19 cellular contexts compared by ENCODE assay signal in the genomic region with DNA sequence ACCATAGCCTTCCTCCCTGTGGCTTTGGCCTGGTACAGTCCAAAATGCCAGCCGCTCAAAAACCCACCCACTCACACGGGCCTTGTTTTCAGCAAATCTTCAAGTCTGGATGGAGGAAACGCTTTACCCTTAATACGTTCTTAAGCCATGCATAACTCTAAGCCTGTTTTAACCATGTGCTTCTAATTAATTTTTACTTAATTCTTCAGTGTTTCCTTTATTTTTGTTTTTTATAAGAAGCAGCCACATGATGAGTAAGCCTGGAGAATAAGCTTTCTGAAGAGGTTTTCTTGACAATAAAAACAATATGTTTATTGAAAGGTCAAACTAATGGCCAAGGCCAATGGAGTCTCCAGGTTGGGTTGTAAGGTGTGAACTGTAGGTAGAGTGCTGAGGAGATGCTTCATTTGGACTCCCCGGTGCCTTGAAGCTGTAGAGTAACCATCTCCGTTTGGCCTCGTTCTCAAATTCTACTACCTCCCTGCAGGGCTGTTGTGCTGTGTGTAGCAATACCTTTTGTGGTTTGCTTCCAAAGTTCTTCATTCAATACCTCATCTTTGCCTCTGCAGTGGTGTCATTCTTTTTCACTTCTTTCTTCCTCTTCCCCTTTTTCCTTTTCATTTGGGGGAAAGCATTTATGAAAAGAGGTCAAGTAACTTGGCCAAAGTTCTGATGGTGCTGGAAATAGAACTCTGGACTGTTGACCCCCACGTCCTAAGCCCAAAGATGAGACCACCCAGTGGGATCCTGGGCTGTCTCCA.
DNase-seq lines count a peak whose midpoint lies in the region; ATAC-seq, FAIRE-seq and TF ChIP-seq lines count a peak whose summit lies in the region.
"Had no signal": no experiment of that assay in that cellular context is flagged by ENCODE, and none has a peak within 500 bp of the region (broad histone marks: within the 10 kb centered on the region; RNA-seq: fewer than 3 reads in every experiment).

No MANE protein-coding gene starts in this region.

- H3K14ac ChIP-seq in H1 (ENCODE audit: insufficient read length), result no peak overlapping the region

- CTCF ChIA-PET in H1 (lab: Charles Lee; ENCODE audit: partially characterized antibody), result interaction anchor here (0.9 to 1.5 kb wide), 4 partner anchors 14 to 58 kb away, joined by 3 to 5 read pairs (median 3); no protein-coding TSS in a partner anchor

- no peak for DNase-seq in GM19239 (ENCODE audit: insufficient read length, low spot score)
- peak; percentile 65 to 94 for DNase-seq in NOMO-1 (lab: John Stamatoyannopoulos, UW; ENCODE audit: unreplicated experiment in 2 of 2)
- no peak for DNase-seq in H1 (ENCODE audit: low read depth in 1 of 2, low spot score in 2 of 2)
- no peak for DNase-seq in brain microvascular endothelial cell
- DNase-seq: activated CD4-positive, alpha-beta T cell treated with anti-CD3 and anti-CD28 coated beads, Interleukin-2, amount 50 U/mL, for 48 hours; activated naive CD8-positive, alpha-beta T cell treated with anti-CD3 and anti-CD28 coated beads, Interleukin-2, amount 10 ng/mL, durations not matched to agents 7 days and 5 days; activated T-cell treated with anti-CD3 and anti-CD28 coated beads, Interleukin-2, amount 50 U/mL, for 48 hours; effector CD4-positive, alpha-beta T cell; HCEC 1CT; natural killer cell; NCI-H1417; NK-92 treated with Interleukin-12 subunit alpha and Interleukin-12 subunit beta, amount 100 ng/mL, for 24 hours; testis had no signal

- no peak overlapping the region for H3K27ac ChIP-seq in H1 (ENCODE audit: low read depth, low read length)
- H3K27ac ChIP-seq in parathyroid adenoma, result peak overlapping the region; percentile 35
- H3K27ac ChIP-seq in brain microvascular endothelial cell, result no peak overlapping the region
- H3K27ac ChIP-seq: testis had no signal

- TF ChIP-seq POLR2A in H1 (IDR thresholded peaks at IDR 0.05; ENCODE audit: control extremely low read depth in 1 of 2, low read depth in 2 of 2, low read length in 2 of 2), result no peak

- POLR2A ChIA-PET in H1 (lab: Charles Lee; ENCODE audit: partially characterized antibody), result no interaction called here

- H3K23ac ChIP-seq in H1 (ENCODE audit: insufficient read length), result no peak overlapping the region

- ATAC-seq in GM21737 (IDR thresholded peaks at IDR 0.05; ENCODE audit: unreplicated experiment), result no peak
- no peak for ATAC-seq in HG03521 (IDR thresholded peaks at IDR 0.05; ENCODE audit: unreplicated experiment)
- ATAC-seq in GM18502 (IDR thresholded peaks at IDR 0.05; ENCODE audit: poor library complexity, unreplicated experiment), result no peak

- no peak overlapping the region for H2BK120ac ChIP-seq in H1 (replicated peaks; ENCODE audit: low read depth, low read length)

- in situ Hi-C loops in brain microvascular endothelial cell (cut with HindIII; ENCODE audit: low pct_ligation_motif_present, low sequenced_read_pairs), result no loop called here

- H4K5ac ChIP-seq in H1 (ENCODE audit: insufficient read length, low read depth, low read length), result no peak overlapping the region

- FAIRE-seq in GM19239 (lab: Jason Lieb, UNC) (peak; percentile 64), H1 (lab: Jason Lieb, UNC) (peak; percentile 45)
- FAIRE-seq: bronchial epithelial cell, TTC549 had no signal

- H3K4ac ChIP-seq in H1 (replicated peaks; ENCODE audit: insufficient read length, low read depth, low read length), result no peak overlapping the region

- no peaks in the 10 kb centered on the region; a peak in 1 of 7 replicates for H3K27me3 ChIP-seq in H1 (replicated peaks in 1 of 4; ENCODE audit: control insufficient read depth in 3 of 4, extremely low read depth in 1 of 4, insufficient read depth in 3 of 4, low read length in 3 of 4)
- no peaks in the 10 kb centered on the region for H3K27me3 ChIP-seq in parathyroid adenoma (ENCODE audit: control insufficient read depth, insufficient read depth, low read length)
- H3K27me3 ChIP-seq in brain microvascular endothelial cell (replicated peaks), result no peaks in the 10 kb centered on the region
- H3K27me3 ChIP-seq: testis had no signal

- H3K9ac ChIP-seq in H1 (replicated peaks in 1 of 4; ENCODE audit: extremely low read depth in 1 of 4, low read depth in 3 of 4, low read length in 3 of 4) (no peak overlapping the region), parathyroid adenoma (no peak overlapping the region)

- H2AK5ac ChIP-seq in H1 (ENCODE audit: low read depth, low read length), result no peak overlapping the region

- no peak overlapping the region for H4K8ac ChIP-seq in H1 (ENCODE audit: extremely low read depth, insufficient read depth, low read length)

- no peak for TF ChIP-seq RAD21 in H1 (IDR thresholded peaks at IDR 0.05 in 1 of 2, conservative IDR thresholded peaks at IDR 0.05 in 1 of 2; ENCODE audit: low read depth in 2 of 2, low read length in 2 of 2)

- TF ChIP-seq EP300 in H1 (IDR thresholded peaks at IDR 0.05; ENCODE audit: borderline replicate concordance in 1 of 2, low read depth in 2 of 2, low read length in 2 of 2), result no peak

- H3K18ac ChIP-seq in H1 (ENCODE audit: extremely low read depth, low read length), result no peak overlapping the region

- H3K4me3 ChIP-seq in H1 (ENCODE audit: extremely low read depth in 1 of 4, insufficient read depth in 2 of 4, low read depth in 3 of 4, low read length in 4 of 4), result no peak overlapping the region
- H3K4me3 ChIP-seq in parathyroid adenoma (ENCODE audit: low read depth, low read length), result no peak overlapping the region
- H3K4me3 ChIP-seq in brain microvascular endothelial cell (ENCODE audit: low read depth, low read length), result no peak overlapping the region
- H3K4me3 ChIP-seq: testis had no signal

- no peak overlapping the region for H2BK15ac ChIP-seq in H1 (ENCODE audit: low read length)

- H2AFZ ChIP-seq in H1 (ENCODE audit: low read length) (no peak overlapping the region), parathyroid adenoma (no peak overlapping the region)

- H3K9me3 ChIP-seq in H1 (ENCODE audit: insufficient read depth in 2 of 2, low read depth in 1 of 2, low read length in 1 of 2), result no peaks in the 10 kb centered on the region
- no peaks in the 10 kb centered on the region for H3K9me3 ChIP-seq in parathyroid adenoma (ENCODE audit: control insufficient read depth, low read length)
- H3K9me3 ChIP-seq: testis had no signal

- no peak overlapping the region for H4K91ac ChIP-seq in H1 (replicated peaks; ENCODE audit: insufficient read length, low read length)

- H2BK12ac ChIP-seq in H1 (ENCODE audit: low read depth, low read length), result no peak overlapping the region

- H3K4me1 ChIP-seq in H1 (replicated peaks in 1 of 4; ENCODE audit: control insufficient read depth in 3 of 4, insufficient read depth in 4 of 4, low read length in 3 of 4) (no peaks in the 10 kb centered on the region), parathyroid adenoma (peaks cover 33% of the 10 kb centered on the region)

- H3K79me1 ChIP-seq in H1 (ENCODE audit: low read depth, low read length), result no peaks in the 10 kb centered on the region

- no peak overlapping the region for H2BK20ac ChIP-seq in H1 (ENCODE audit: low read length)

- H3K79me2 ChIP-seq in H1 (ENCODE audit: control insufficient read depth in 1 of 2, insufficient read depth in 2 of 2, low read length in 2 of 2) (no peaks in the 10 kb centered on the region), parathyroid adenoma (peaks cover 55% of the 10 kb centered on the region)

- no peaks in the 10 kb centered on the region for H4K20me1 ChIP-seq in H1 (replicated peaks in 1 of 2; ENCODE audit: control insufficient read depth in 1 of 2, insufficient read depth in 2 of 2, low read length in 2 of 2)

- H3K4me2 ChIP-seq in H1 (ENCODE audit: insufficient read depth in 1 of 2, low read depth in 2 of 2, low read length in 2 of 2) (no peak overlapping the region), parathyroid adenoma (ENCODE audit: low read length) (peak overlapping the region; percentile 2)

- H3K36me3 ChIP-seq in H1 (ENCODE audit: control insufficient read depth in 2 of 4, insufficient read depth in 4 of 4, low read length in 3 of 4), result no peaks in the 10 kb centered on the region
- H3K36me3 ChIP-seq in parathyroid adenoma (ENCODE audit: control insufficient read depth, insufficient read depth, low read length), result no peaks in the 10 kb centered on the region
- no peaks in the 10 kb centered on the region for H3K36me3 ChIP-seq in brain microvascular endothelial cell (replicated peaks)

- no peak overlapping the region for H3K56ac ChIP-seq in H1 (replicated peaks; ENCODE audit: insufficient read length, low read depth, low read length)

- 77% methylated on average over 8 of the region's 8 CpGs; no CpG with 5 or more reads in 1 of the 2 experiments for WGBS in H1 (ENCODE audit: extremely low coverage in 1 of 2, insufficient coverage in 1 of 2, insufficient read length in 1 of 2, insufficient replicate concordance in 2 of 2, low coverage in 1 of 2, low lambda C conversion rate in 2 of 2, missing lambda C conversion rate in 1 of 2), 2 experiments

- no peak overlapping the region for H2BK5ac ChIP-seq in H1 (ENCODE audit: low read depth, low read length)

- no peak for TF ChIP-seq CTCF in H1 (IDR thresholded peaks at IDR 0.05; ENCODE audit: control extremely low read depth in 1 of 3, insufficient read depth in 1 of 3, low read depth in 1 of 3, low read length in 3 of 3)
- no peak for TF ChIP-seq CTCF in parathyroid adenoma (IDR thresholded peaks at IDR 0.05)
- TF ChIP-seq CTCF in brain microvascular endothelial cell (IDR thresholded peaks at IDR 0.05; ENCODE audit: low read depth, low read length, missing control alignments), result no peak

- no peaks in the 10 kb centered on the region for H3K23me2 ChIP-seq in H1 (ENCODE audit: low read depth, low read length)

TF ChIP-seq in H1, 55 proteins besides CTCF, POLR2A, EP300 and RAD21:
- TF ChIP-seq CHD1 (IDR thresholded peaks at IDR 0.05; ENCODE audit: low read depth, low read length) (no peak), TCF12 (IDR thresholded peaks at IDR 0.05; ENCODE audit: low read depth, low read length) (no peak), RXRA (IDR thresholded peaks at IDR 0.05; ENCODE audit: insufficient read depth, low read depth, low read length) (no peak)

Comparison
In these comparisons a context has a peak if more than half of its experiments do, and no peak if none do; other contexts are left out.
1. DNase-seq: peak in NOMO-1 (2 of 2); none in GM19239 (single experiment), H1 (0 of 2) and brain microvascular endothelial cell (single experiment).